ENCODE assay signal across 21 cellular contexts in the genomic region with DNA sequence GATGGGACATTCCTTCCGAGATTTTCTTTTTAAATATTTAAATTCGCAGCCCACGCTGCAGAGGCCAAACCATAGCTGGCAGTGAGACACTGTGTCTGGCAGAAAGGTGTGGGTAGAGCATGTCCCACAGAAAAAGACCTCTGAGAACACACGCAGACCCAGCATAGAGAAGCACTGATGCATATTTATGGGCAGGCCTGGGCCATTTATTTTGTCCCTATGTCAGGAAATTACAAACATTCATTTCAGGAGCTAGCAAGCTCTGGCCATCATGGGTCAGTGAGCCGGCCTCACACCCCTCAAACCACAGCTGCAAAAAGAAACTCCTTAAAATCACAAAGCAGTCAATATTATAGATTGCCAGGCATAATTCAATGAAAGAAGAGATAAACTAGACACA. TPM values are rescaled to one million over a fixed set of nuclear protein-coding genes. Genes with fewer than 3 reads are reported as not detected.
A peak's percentile ranks its signal among the peaks of the same experiment; 100 is the strongest.
DNase-seq lines count a peak whose midpoint lies in the region; ATAC-seq and TF ChIP-seq lines count a peak whose summit lies in the region.
"Had no signal": no experiment of that assay in that cellular context is flagged by ENCODE, and none has a peak within 500 bp of the region (broad histone marks: within the 10 kb centered on the region; RNA-seq: fewer than 3 reads in every experiment).

No MANE protein-coding gene starts in this region.

- no peak for TF ChIP-seq CTCF in HCT116 (IDR thresholded peaks at IDR 0.05 in 2 of 3, conservative IDR thresholded peaks at IDR 0.05 in 1 of 3; ENCODE audit: borderline replicate concordance in 1 of 3, insufficient read depth in 1 of 3, low read depth in 2 of 3, low read length in 2 of 3)

- H3K27ac Mint-ChIP-seq in central memory CD8-positive, alpha-beta T cell (ENCODE audit: low read depth) = peak overlapping the region; percentile 72

- no peaks in the 10 kb centered on the region for H3K27me3 ChIP-seq in HCT116 (ENCODE audit: insufficient read depth, low read length)
- no peaks in the 10 kb centered on the region for H3K27me3 ChIP-seq in muscle layer of duodenum (ENCODE audit: low read depth, low read length)
- H3K27me3 ChIP-seq in HAP-1 (ENCODE audit: low read depth) = no peaks in the 10 kb centered on the region
- H3K27me3 ChIP-seq: MG63, neutrophil, right atrium auricular region had no signal

- H3K9ac ChIP-seq in HCT116 (ENCODE audit: low read length) = peak overlapping the region; percentile 54

- H3K4me3 ChIP-seq in HCT116 (replicated peaks in 1 of 2; ENCODE audit: low read depth in 1 of 2, low read length in 2 of 2) (no peak overlapping the region), muscle layer of duodenum (ENCODE audit: low read depth in 1 of 2, low read length in 2 of 2) (no peak overlapping the region), HAP-1 (no peak overlapping the region)
- H3K4me3 ChIP-seq: MG63, right atrium auricular region had no signal

- H3K36me3 ChIP-seq in HCT116 (ENCODE audit: control insufficient read depth in 1 of 2, insufficient read depth in 2 of 2, low read length in 2 of 2) (no peaks in the 10 kb centered on the region), muscle layer of duodenum (ENCODE audit: control insufficient read depth in 1 of 2, insufficient read depth in 2 of 2, low read length in 2 of 2) (no peaks in the 10 kb centered on the region), HAP-1 (replicated peaks) (no peaks in the 10 kb centered on the region)
- H3K36me3 ChIP-seq: neutrophil, right atrium auricular region had no signal

- TF ChIP-seq POLR2A in HCT116 (IDR thresholded peaks at IDR 0.05; ENCODE audit: borderline replicate concordance, extremely low read depth, insufficient read depth, insufficient read length) = no peak

- no peaks in the 10 kb centered on the region for H3K27me3 Mint-ChIP-seq in central memory CD8-positive, alpha-beta T cell
- H3K27me3 Mint-ChIP-seq: activated naive CD8-positive, alpha-beta T cell treated with anti-CD3 and anti-CD28 coated beads for 36 hours; CD8-positive, alpha-beta memory T cell; IgD-negative memory B cell had no signal

- intact Hi-C loops in HCT116 (cut with micrococcal nuclease) (no loop called here), sciatic nerve (cut with DNase I) (no loop called here), left ventricle myocardium superior (cut with micrococcal nuclease) (no loop called here)

- H3K9me3 ChIP-seq in HCT116 (ENCODE audit: control insufficient read depth in 1 of 2, insufficient read depth in 1 of 2, low read depth in 1 of 2, low read length in 2 of 2) (no peaks in the 10 kb centered on the region), muscle layer of duodenum (ENCODE audit: control insufficient read depth in 1 of 2, low read length in 2 of 2) (no peaks in the 10 kb centered on the region), HAP-1 (no peaks in the 10 kb centered on the region)
- H3K9me3 ChIP-seq: MG63, neutrophil, right atrium auricular region had no signal

- no peaks in the 10 kb centered on the region for H3K9me2 ChIP-seq in HCT116 (ENCODE audit: insufficient read depth)

- no peak for TF ChIP-seq RAD21 in HCT116 (IDR thresholded peaks at IDR 0.05; ENCODE audit: low read depth)

- peak overlapping the region; percentile 60 for H3K4me2 ChIP-seq in HCT116 (ENCODE audit: low read length)

- peaks cover 93 to 100% of the 10 kb centered on the region in 2 experiments for H3K4me1 ChIP-seq in HCT116 (ENCODE audit: control insufficient read depth in 1 of 2, insufficient read depth in 2 of 2, low read length in 2 of 2)
- peaks cover 5 to 17% of the 10 kb centered on the region in 2 donors for H3K4me1 ChIP-seq in muscle layer of duodenum (ENCODE audit: control insufficient read depth in 1 of 2, insufficient read depth in 2 of 2, low read length in 2 of 2)
- H3K4me1 ChIP-seq in HAP-1 = peaks cover 24% of the 10 kb centered on the region

- H4K20me1 ChIP-seq in HCT116 (ENCODE audit: insufficient read depth) = no peaks in the 10 kb centered on the region

- RAD21 ChIA-PET in HCT116 (lab: Charles Lee; ENCODE audit: low non-redundant PET in 1 of 2, low total read pairs in 2 of 2, uncharacterized antibody in 2 of 2, unreplicated experiment in 2 of 2) = no interaction called here

- CTCF ChIA-PET in HCT116 (lab: Charles Lee) = interaction anchor here (1.4 to 1.5 kb wide), 2 partner anchors 83 to 135 kb away, joined by 3 to 6 read pairs; no protein-coding TSS in a partner anchor

- H3K4me3 Mint-ChIP-seq in central memory CD8-positive, alpha-beta T cell = no peak overlapping the region
- H3K4me3 Mint-ChIP-seq: activated naive CD8-positive, alpha-beta T cell treated with anti-CD3 and anti-CD28 coated beads for 36 hours; IgD-negative memory B cell had no signal

- ATAC-seq in HCT116 (no peak), sciatic nerve (peak; percentile 51), left ventricle myocardium superior (no peak)
- ATAC-seq in central memory CD8-positive, alpha-beta T cell (replicated peaks; ENCODE audit: extremely low read depth, poor library complexity, severe bottlenecking) = no peak

- BruUV-seq in HCT116 (replicated peaks; lab: Mats Ljungman, UMichigan) = no TSS peak

- H3K36me3 Mint-ChIP-seq in central memory CD8-positive, alpha-beta T cell (ENCODE audit: insufficient read depth) = peaks cover 2% of the 10 kb centered on the region

- POLR2A ChIA-PET in HCT116 (lab: Charles Lee) = interaction anchor here (2.9 to 4.7 kb wide), 2 partner anchors 10 kb away, joined by 13 to 33 read pairs; no protein-coding TSS in a partner anchor

- H3K27ac ChIP-seq in HCT116 (ENCODE audit: low read depth, low read length) (peak overlapping the region; percentile 99), muscle layer of duodenum (ENCODE audit: low read length) (peak overlapping the region; percentile 17)
- H3K27ac ChIP-seq: neutrophil, right atrium auricular region had no signal

- no peaks in the 10 kb centered on the region for H3K9me3 Mint-ChIP-seq in central memory CD8-positive, alpha-beta T cell
- H3K9me3 Mint-ChIP-seq: activated naive CD8-positive, alpha-beta T cell treated with anti-CD3 and anti-CD28 coated beads for 36 hours; CD8-positive, alpha-beta memory T cell; IgD-negative memory B cell had no signal

- peaks cover 75% of the 10 kb centered on the region for H3K4me1 Mint-ChIP-seq in central memory CD8-positive, alpha-beta T cell

- no peak for DNase-seq in HCT116 (ENCODE audit: low read depth, low spot score)
- DNase-seq in central memory CD8-positive, alpha-beta T cell (ENCODE audit: low spot score in 2 of 2) = no peak
- DNase-seq in sciatic nerve (ENCODE audit: low spot score) = no peak
- DNase-seq in HAP-1 (ENCODE audit: low spot score in 2 of 2) = no peak
- no peak for DNase-seq in left ventricle myocardium superior
- no peak for DNase-seq in HuH-7 (ENCODE audit: low spot score)
- DNase-seq: activated CD4-positive, CD25-positive, alpha-beta regulatory T cell; activated naive CD8-positive, alpha-beta T cell treated with anti-CD3 and anti-CD28 coated beads for 36 hours; CD8-positive, alpha-beta memory T cell; DMS79 treated with DMSO at 0.1 percent for 48 hours; foreskin melanocyte; GOT3; MG63; NCI-H1436; NCI-H510A treated with DMSO at 0.1 percent for 48 hours; stimulated activated CD4-positive, alpha-beta T cell treated with anti-CD3 and anti-CD28 coated beads, Interleukin-15, amount 100 ng/mL, for 24 hours; T1000 had no signal

- no peak overlapping the region for H2AFZ ChIP-seq in HCT116 (ENCODE audit: low read depth, low read length, poor library complexity, severe bottlenecking)

- H3K79me2 ChIP-seq in HCT116 (ENCODE audit: insufficient read depth, low read length) = peaks cover 99% of the 10 kb centered on the region

- in situ Hi-C loops in HAP-1 (cut with MboI; ENCODE audit: low sequenced_read_pairs) = no loop called here

TF ChIP-seq in HCT116, 20 proteins besides CTCF, POLR2A, EP300 and RAD21:
- no peak for TF ChIP-seq SRF (IDR thresholded peaks at IDR 0.05; ENCODE audit: low read depth)
- no peak for TF ChIP-seq ZFX (IDR thresholded peaks at IDR 0.05)
- TF ChIP-seq SIN3A (IDR thresholded peaks at IDR 0.05; ENCODE audit: low read depth) = no peak
- TF ChIP-seq, protein P1, sequence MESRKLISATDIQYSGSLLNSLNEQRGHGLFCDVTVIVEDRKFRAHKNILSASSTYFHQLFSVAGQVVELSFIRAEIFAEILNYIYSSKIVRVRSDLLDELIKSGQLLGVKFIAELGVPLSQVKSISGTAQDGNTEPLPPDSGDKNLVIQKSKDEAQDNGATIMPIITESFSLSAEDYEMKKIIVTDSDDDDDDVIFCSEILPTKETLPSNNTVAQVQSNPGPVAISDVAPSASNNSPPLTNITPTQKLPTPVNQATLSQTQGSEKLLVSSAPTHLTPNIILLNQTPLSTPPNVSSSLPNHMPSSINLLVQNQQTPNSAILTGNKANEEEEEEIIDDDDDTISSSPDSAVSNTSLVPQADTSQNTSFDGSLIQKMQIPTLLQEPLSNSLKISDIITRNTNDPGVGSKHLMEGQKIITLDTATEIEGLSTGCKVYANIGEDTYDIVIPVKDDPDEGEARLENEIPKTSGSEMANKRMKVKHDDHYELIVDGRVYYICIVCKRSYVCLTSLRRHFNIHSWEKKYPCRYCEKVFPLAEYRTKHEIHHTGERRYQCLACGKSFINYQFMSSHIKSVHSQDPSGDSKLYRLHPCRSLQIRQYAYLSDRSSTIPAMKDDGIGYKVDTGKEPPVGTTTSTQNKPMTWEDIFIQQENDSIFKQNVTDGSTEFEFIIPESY (IDR thresholded peaks at IDR 0.05; ENCODE audit: extremely low read depth, insufficient replicate concordance, low read length) = no peak
- no peak for TF ChIP-seq EGR1 (IDR thresholded peaks at IDR 0.05; ENCODE audit: low read depth)
- no peak for TF ChIP-seq EZH2 (IDR thresholded peaks at IDR 0.05)
- no peak for TF ChIP-seq CEBPB (IDR thresholded peaks at IDR 0.05; ENCODE audit: low read depth)

RNA-seq across cellular contexts. Expression of a gene that starts 46.2 kb away (rescaled TPM):
- total RNA-seq in HCT116 (2021; ENCODE audit: unreplicated experiment) = 118 TPM
- 62.6 and 81.7 TPM in 2 replicates for polyA plus RNA-seq in HCT116 (2012)
- total RNA-seq in sciatic nerve = 19.0 TPM
- total RNA-seq in left ventricle myocardium superior = 20.9 TPM
